Comparison of ENCODE assay signal across 22 cellular contexts in genomic region chr11:129700701-129701100, GRCh38.
"Had no signal": no experiment of that assay in that cellular context is flagged by ENCODE, and none has a peak within 500 bp of the region (broad histone marks: within the 10 kb centered on the region; RNA-seq: fewer than 3 reads in every experiment).

No MANE protein-coding gene starts in this region.

- DNase-seq: cerebellar nuclear complex; cortex of kidney; effector memory CD8-positive, alpha-beta T cell; erythroblast; gastrocnemius medialis; head of caudate nucleus; kidney; mesenchymal stem cell; naive thymus-derived CD8-positive, alpha-beta T cell; stimulated activated CD4-positive, alpha-beta T cell treated with anti-CD3 and anti-CD28 coated beads, Interleukin-12 subunit alpha, Interleukin-12 subunit beta, amount 100 ng/mL, for 4 hours; stimulated activated CD4-positive, alpha-beta T cell treated with anti-CD3 and anti-CD28 coated beads, Interleukin-1b, Interleukin-23, amount 100 ng/mL, for 48 hours; stimulated activated CD4-positive, alpha-beta T cell treated with anti-CD3 and anti-CD28 coated beads, Interleukin-4, amount 100 ng/mL, for 1 hour; stimulated activated CD8-positive, alpha-beta memory T cell treated with anti-CD3 and anti-CD28 coated beads, Interleukin-4, amount 100 ng/mL, for 48 hours; stimulated activated naive CD4-positive, alpha-beta T cell treated with Interleukin-2 at 50 U/mL for 16 hours; stomach; thyroid gland had no signal

- H3K4me1 ChIP-seq: gastrocnemius medialis, parathyroid adenoma, thyroid gland had no signal

- H3K36me3 ChIP-seq: gastrocnemius medialis, stomach, thyroid gland had no signal

- H3K36me3 Mint-ChIP-seq: naive thymus-derived CD8-positive, alpha-beta T cell; type B pancreatic cell had no signal

- H3K4me2 ChIP-seq: smooth muscle cell had no signal

- ATAC-seq: effector memory CD8-positive, alpha-beta T cell; gastrocnemius medialis; left lobe of liver; naive thymus-derived CD8-positive, alpha-beta T cell; sciatic nerve had no signal

- H3K79me2 ChIP-seq: parathyroid adenoma had no signal

- H3K27me3 ChIP-seq: gastrocnemius medialis, thyroid gland had no signal

- H3K9ac ChIP-seq: parathyroid adenoma had no signal

- H3K4me3 ChIP-seq: gastrocnemius medialis, smooth muscle cell, stomach, thyroid gland had no signal

- H3K27ac ChIP-seq: gastrocnemius medialis, parathyroid adenoma, stomach, thyroid gland had no signal

- H3K9me3 ChIP-seq: gastrocnemius medialis, stomach, thyroid gland had no signal

- H3K4me3 Mint-ChIP-seq: effector memory CD8-positive, alpha-beta T cell; naive thymus-derived CD8-positive, alpha-beta T cell; type B pancreatic cell had no signal

- H3K9me3 Mint-ChIP-seq: effector memory CD8-positive, alpha-beta T cell; naive thymus-derived CD8-positive, alpha-beta T cell; type B pancreatic cell had no signal

- H2AFZ ChIP-seq: parathyroid adenoma had no signal

- H3K27ac Mint-ChIP-seq: effector memory CD8-positive, alpha-beta T cell; naive thymus-derived CD8-positive, alpha-beta T cell; progenitor cell of endocrine pancreas; type B pancreatic cell had no signal
